ENCODE assay signal across 19 cellular contexts in the genomic region with DNA sequence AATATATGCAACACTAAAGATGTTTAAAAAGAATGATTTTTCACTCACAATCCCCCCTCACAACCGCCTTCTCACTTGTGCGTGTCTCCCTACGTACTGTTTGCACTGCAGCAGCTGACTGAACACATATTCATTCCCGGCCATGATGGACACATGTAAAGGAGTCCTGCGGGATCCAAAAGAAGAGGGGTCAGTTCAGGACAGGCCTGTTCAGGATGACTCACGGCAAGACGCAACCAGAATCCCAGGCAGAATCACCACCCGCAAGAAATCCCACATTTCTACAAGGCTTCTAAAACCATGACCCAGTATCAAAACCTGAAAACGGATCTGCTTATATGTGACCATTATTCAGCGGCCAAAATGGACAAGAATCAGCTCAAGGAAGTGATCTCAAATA. TPM values are rescaled to one million over a fixed set of nuclear protein-coding genes. Genes with fewer than 3 reads are reported as not detected.
DNase-seq lines count a peak whose midpoint lies in the region; ATAC-seq, FAIRE-seq and TF ChIP-seq lines count a peak whose summit lies in the region.
"Had no signal": no experiment of that assay in that cellular context is flagged by ENCODE, and none has a peak within 500 bp of the region (broad histone marks: within the 10 kb centered on the region; RNA-seq: fewer than 3 reads in every experiment).

No MANE protein-coding gene starts in this region.

- no peak overlapping the region for H3K9ac ChIP-seq in neural progenitor cell

- H3K4me1 Mint-ChIP-seq in brain (no peaks in the 10 kb centered on the region), neural progenitor cell (no peaks in the 10 kb centered on the region)
- H3K4me1 Mint-ChIP-seq: B cell had no signal

- H3K4me3 Mint-ChIP-seq in brain (peak overlapping the region in 1 of 5 experiments; percentile 17), neural progenitor cell (no peak overlapping the region)
- H3K4me3 Mint-ChIP-seq: B cell had no signal

- in situ Hi-C loops in GM13976 (cut with MboI; ENCODE audit: low sequenced_read_pairs, unreplicated experiment), result no loop called here

- peak overlapping the region in 4 of 5 experiments; percentile 1 to 84 (median 26) for H3K27ac Mint-ChIP-seq in brain
- peak overlapping the region; percentile 9 for H3K27ac Mint-ChIP-seq in neural progenitor cell
- H3K27ac Mint-ChIP-seq: B cell had no signal

- peak; percentile 70 for DNase-seq in AG09309 (ENCODE audit: low read depth)
- DNase-seq in HS-5 (ENCODE audit: low read depth), result peak; percentile 67
- DNase-seq in neural progenitor cell (ENCODE audit: low spot score), result no peak
- no peak for DNase-seq in NCI-H226
- DNase-seq in left colon, result no peak
- no peak for DNase-seq in GM19239 (ENCODE audit: insufficient read length, low spot score)
- no peak for DNase-seq in GM13976 (ENCODE audit: low spot score)
- DNase-seq: activated effector memory CD4-positive, alpha-beta T cell treated with anti-CD3 and anti-CD28 coated beads, Interleukin-2, amount 50 U/mL, for 16 hours; DMS53; PC-9; retina; stimulated activated CD4-positive, alpha-beta T cell treated with anti-CD3 and anti-CD28 coated beads, Interleukin-4, amount 100 ng/mL, for 24 hours; stimulated activated naive CD4-positive, alpha-beta T cell had no signal

- no peaks in the 10 kb centered on the region for H3K79me2 ChIP-seq in neural progenitor cell (ENCODE audit: low read depth)

- no peaks in the 10 kb centered on the region for H3K27me3 ChIP-seq in neural progenitor cell

- peaks cover 4% of the 10 kb centered on the region for H3K36me3 ChIP-seq in neural progenitor cell

- H3K27ac ChIP-seq in neural progenitor cell, result no peak overlapping the region
- H3K27ac ChIP-seq: PC-9 had no signal

- intact Hi-C loops in left colon (cut with DNase I, micrococcal nuclease), result no loop called here

- H3K9me3 ChIP-seq in neural progenitor cell (ENCODE audit: low read depth), result no peaks in the 10 kb centered on the region

- no peak for ATAC-seq in left colon
- ATAC-seq: esophagus mucosa had no signal

- H3K36me3 Mint-ChIP-seq in brain (peaks cover 36% of the 10 kb centered on the region), neural progenitor cell (peaks cover 16% of the 10 kb centered on the region)

- no peak overlapping the region for H2AFZ ChIP-seq in neural progenitor cell (replicated peaks)
- H2AFZ ChIP-seq: PC-9 had no signal

- no peak for FAIRE-seq in GM19239 (lab: Jason Lieb, UNC)
- FAIRE-seq: colon, GM12891, HTR-8/SVneo had no signal

- H3K27me3 Mint-ChIP-seq in brain (no peaks in the 10 kb centered on the region), neural progenitor cell (ENCODE audit: insufficient read depth, low read depth) (no peaks in the 10 kb centered on the region)
- H3K27me3 Mint-ChIP-seq: B cell had no signal

- no peaks in the 10 kb centered on the region for H4K20me1 ChIP-seq in neural progenitor cell (ENCODE audit: low read depth)

- no peaks in the 10 kb centered on the region for H3K4me1 ChIP-seq in neural progenitor cell

- TF ChIP-seq CTCF in AG09309 (IDR thresholded peaks at IDR 0.05; ENCODE audit: control insufficient read depth, insufficient read depth, low read depth, low read length, missing control alignments) (no peak), brain (conservative IDR thresholded peaks at IDR 0.05) (no peak), neural progenitor cell (IDR thresholded peaks at IDR 0.05) (no peak), GM13976 (IDR thresholded peaks at IDR 0.05; ENCODE audit: borderline replicate concordance, control extremely low read depth, extremely low read depth, insufficient read depth, missing control alignments) (no peak)

- no peaks in the 10 kb centered on the region for H3K9me3 Mint-ChIP-seq in brain
- H3K9me3 Mint-ChIP-seq in neural progenitor cell, result no peaks in the 10 kb centered on the region

- H3K4me3 ChIP-seq in AG09309 (ENCODE audit: control insufficient read depth, low read depth, low read length) (no peak overlapping the region), neural progenitor cell (no peak overlapping the region)
- H3K4me3 ChIP-seq: PC-9 had no signal

- no peak overlapping the region for H3K4me2 ChIP-seq in neural progenitor cell
- H3K4me2 ChIP-seq: PC-9 had no signal

- peaks cover 5% of the 10 kb centered on the region for H3F3A ChIP-seq in neural progenitor cell (ENCODE audit: low read depth)

RNA-seq across cellular contexts. Expression of gene CYB5D2, which starts 52.3 kb away (rescaled TPM):
- 39.8 TPM for polyA plus RNA-seq in brain (ENCODE audit: insufficient read depth, low read depth, low replicate concordance)
- total RNA-seq in neural progenitor cell (ENCODE audit: low replicate concordance), result 7.4 and 22.5 TPM in 2 replicates
- total RNA-seq in left colon, result 10 to 100 TPM; 11.8 to 16.3 TPM

RNA-seq across cellular contexts. Expression of gene ZZEF1, which starts 52.5 kb away (rescaled TPM):
- polyA plus RNA-seq in brain (ENCODE audit: insufficient read depth, low read depth, low replicate concordance), result 18.0 TPM
- total RNA-seq in neural progenitor cell (ENCODE audit: low replicate concordance), result 10.8 and 17.3 TPM in 2 replicates
- total RNA-seq in left colon, result 100 to 1,000 TPM; 134 to 164 TPM

Comparison
In these comparisons a context has a peak if more than half of its experiments do, and no peak if none do; other contexts are left out.
1. DNase-seq: peak in AG09309 (single experiment) and HS-5 (single experiment); none in neural progenitor cell (single experiment), NCI-H226 (single experiment), left colon (0 of 2), GM19239 (single experiment) and GM13976 (single experiment).